In the genomic region with DNA sequence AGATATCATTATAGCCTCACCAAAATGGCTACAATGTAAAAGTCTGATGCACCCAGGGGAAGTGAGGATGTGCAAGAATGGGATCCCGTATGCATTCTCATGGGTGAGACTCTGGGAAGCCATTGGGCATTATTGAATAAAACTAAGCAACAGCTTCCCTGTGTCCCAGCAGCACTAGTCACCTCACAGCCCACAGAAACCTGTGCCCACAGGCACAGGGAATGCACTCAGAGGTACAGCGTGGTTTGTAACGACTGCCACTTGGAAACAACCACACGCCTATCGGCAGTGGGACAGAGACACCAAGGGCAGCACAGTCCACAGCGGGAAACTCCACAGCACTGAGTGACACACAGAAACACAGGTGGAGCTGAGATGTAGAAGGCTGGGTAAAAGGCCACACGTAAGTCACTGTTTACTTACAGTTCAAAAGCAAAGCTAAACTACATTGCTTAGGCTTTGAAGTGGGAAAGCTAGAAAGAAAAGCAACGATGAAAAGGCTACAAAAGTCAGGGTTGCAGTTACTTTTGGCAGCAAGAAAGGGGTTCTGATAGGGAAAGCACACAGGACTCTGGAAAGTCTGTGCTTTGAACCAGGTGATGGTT, we compare ENCODE assay signal across 1 cellular context.
TF ChIP-seq lines count a peak whose summit lies in the region.

No MANE protein-coding gene starts in this region.

TF ChIP-seq in HepG2, 621 proteins besides CTCF, POLR2A, EP300 and RAD21 (continued from another document and continues in another):
- TF ChIP-seq, protein P1, sequence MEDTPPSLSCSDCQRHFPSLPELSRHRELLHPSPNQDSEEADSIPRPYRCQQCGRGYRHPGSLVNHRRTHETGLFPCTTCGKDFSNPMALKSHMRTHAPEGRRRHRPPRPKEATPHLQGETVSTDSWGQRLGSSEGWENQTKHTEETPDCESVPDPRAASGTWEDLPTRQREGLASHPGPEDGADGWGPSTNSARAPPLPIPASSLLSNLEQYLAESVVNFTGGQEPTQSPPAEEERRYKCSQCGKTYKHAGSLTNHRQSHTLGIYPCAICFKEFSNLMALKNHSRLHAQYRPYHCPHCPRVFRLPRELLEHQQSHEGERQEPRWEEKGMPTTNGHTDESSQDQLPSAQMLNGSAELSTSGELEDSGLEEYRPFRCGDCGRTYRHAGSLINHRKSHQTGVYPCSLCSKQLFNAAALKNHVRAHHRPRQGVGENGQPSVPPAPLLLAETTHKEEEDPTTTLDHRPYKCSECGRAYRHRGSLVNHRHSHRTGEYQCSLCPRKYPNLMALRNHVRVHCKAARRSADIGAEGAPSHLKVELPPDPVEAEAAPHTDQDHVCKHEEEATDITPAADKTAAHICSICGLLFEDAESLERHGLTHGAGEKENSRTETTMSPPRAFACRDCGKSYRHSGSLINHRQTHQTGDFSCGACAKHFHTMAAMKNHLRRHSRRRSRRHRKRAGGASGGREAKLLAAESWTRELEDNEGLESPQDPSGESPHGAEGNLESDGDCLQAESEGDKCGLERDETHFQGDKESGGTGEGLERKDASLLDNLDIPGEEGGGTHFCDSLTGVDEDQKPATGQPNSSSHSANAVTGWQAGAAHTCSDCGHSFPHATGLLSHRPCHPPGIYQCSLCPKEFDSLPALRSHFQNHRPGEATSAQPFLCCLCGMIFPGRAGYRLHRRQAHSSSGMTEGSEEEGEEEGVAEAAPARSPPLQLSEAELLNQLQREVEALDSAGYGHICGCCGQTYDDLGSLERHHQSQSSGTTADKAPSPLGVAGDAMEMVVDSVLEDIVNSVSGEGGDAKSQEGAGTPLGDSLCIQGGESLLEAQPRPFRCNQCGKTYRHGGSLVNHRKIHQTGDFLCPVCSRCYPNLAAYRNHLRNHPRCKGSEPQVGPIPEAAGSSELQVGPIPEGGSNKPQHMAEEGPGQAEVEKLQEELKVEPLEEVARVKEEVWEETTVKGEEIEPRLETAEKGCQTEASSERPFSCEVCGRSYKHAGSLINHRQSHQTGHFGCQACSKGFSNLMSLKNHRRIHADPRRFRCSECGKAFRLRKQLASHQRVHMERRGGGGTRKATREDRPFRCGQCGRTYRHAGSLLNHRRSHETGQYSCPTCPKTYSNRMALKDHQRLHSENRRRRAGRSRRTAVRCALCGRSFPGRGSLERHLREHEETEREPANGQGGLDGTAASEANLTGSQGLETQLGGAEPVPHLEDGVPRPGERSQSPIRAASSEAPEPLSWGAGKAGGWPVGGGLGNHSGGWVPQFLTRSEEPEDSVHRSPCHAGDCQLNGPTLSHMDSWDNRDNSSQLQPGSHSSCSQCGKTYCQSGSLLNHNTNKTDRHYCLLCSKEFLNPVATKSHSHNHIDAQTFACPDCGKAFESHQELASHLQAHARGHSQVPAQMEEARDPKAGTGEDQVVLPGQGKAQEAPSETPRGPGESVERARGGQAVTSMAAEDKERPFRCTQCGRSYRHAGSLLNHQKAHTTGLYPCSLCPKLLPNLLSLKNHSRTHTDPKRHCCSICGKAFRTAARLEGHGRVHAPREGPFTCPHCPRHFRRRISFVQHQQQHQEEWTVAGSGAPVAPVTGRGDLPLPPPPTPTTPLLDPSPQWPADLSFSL (CRISPR knock-in tag; IDR thresholded peaks at IDR 0.05) = no peak
- TF ChIP-seq ZNF678 (CRISPR knock-in tag; IDR thresholded peaks at IDR 0.05) = no peak
- no peak for TF ChIP-seq ZNF558 (CRISPR knock-in tag; IDR thresholded peaks at IDR 0.05; ENCODE audit: borderline replicate concordance)
- peak; percentile 25; the same call in 1 of the 2 replicates for TF ChIP-seq HNF4A (CRISPR knock-in tag; IDR thresholded peaks at IDR 0.05)
- TF ChIP-seq ZFP37 (CRISPR knock-in tag; IDR thresholded peaks at IDR 0.05; ENCODE audit: borderline replicate concordance) = no peak
- TF ChIP-seq, protein P2, sequence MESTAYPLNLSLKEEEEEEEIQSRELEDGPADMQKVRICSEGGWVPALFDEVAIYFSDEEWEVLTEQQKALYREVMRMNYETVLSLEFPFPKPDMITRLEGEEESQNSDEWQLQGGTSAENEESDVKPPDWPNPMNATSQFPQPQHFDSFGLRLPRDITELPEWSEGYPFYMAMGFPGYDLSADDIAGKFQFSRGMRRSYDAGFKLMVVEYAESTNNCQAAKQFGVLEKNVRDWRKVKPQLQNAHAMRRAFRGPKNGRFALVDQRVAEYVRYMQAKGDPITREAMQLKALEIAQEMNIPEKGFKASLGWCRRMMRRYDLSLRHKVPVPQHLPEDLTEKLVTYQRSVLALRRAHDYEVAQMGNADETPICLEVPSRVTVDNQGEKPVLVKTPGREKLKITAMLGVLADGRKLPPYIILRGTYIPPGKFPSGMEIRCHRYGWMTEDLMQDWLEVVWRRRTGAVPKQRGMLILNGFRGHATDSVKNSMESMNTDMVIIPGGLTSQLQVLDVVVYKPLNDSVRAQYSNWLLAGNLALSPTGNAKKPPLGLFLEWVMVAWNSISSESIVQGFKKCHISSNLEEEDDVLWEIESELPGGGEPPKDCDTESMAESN (CRISPR knock-in tag; conservative IDR thresholded peaks at IDR 0.05) = no peak
- no peak for TF ChIP-seq JUN (CRISPR knock-in tag; IDR thresholded peaks at IDR 0.05)
- no peak for TF ChIP-seq MTA1 (CRISPR knock-in tag; IDR thresholded peaks at IDR 0.05; ENCODE audit: borderline replicate concordance)
- no peak for TF ChIP-seq CBX2 (IDR thresholded peaks at IDR 0.05; ENCODE audit: low read depth, low read length)
- TF ChIP-seq CBX2 (CRISPR knock-in tag; IDR thresholded peaks at IDR 0.05; ENCODE audit: low read depth) = no peak
- TF ChIP-seq, protein P3, sequence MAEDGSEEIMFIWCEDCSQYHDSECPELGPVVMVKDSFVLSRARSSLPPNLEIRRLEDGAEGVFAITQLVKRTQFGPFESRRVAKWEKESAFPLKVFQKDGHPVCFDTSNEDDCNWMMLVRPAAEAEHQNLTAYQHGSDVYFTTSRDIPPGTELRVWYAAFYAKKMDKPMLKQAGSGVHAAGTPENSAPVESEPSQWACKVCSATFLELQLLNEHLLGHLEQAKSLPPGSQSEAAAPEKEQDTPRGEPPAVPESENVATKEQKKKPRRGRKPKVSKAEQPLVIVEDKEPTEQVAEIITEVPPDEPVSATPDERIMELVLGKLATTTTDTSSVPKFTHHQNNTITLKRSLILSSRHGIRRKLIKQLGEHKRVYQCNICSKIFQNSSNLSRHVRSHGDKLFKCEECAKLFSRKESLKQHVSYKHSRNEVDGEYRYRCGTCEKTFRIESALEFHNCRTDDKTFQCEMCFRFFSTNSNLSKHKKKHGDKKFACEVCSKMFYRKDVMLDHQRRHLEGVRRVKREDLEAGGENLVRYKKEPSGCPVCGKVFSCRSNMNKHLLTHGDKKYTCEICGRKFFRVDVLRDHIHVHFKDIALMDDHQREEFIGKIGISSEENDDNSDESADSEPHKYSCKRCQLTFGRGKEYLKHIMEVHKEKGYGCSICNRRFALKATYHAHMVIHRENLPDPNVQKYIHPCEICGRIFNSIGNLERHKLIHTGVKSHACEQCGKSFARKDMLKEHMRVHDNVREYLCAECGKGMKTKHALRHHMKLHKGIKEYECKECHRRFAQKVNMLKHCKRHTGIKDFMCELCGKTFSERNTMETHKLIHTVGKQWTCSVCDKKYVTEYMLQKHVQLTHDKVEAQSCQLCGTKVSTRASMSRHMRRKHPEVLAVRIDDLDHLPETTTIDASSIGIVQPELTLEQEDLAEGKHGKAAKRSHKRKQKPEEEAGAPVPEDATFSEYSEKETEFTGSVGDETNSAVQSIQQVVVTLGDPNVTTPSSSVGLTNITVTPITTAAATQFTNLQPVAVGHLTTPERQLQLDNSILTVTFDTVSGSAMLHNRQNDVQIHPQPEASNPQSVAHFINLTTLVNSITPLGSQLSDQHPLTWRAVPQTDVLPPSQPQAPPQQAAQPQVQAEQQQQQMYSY (CRISPR knock-in tag; IDR thresholded peaks at IDR 0.05) = no peak
- no peak for TF ChIP-seq FOXK1 (CRISPR knock-in tag; IDR thresholded peaks at IDR 0.05; ENCODE audit: borderline replicate concordance, low read depth)
- no peak for TF ChIP-seq ZNF709 (CRISPR knock-in tag; IDR thresholded peaks at IDR 0.05)
- TF ChIP-seq ZSCAN20 (CRISPR knock-in tag; IDR thresholded peaks at IDR 0.05; ENCODE audit: borderline replicate concordance) = no peak
- no peak for TF ChIP-seq ZNF652 (CRISPR knock-in tag; IDR thresholded peaks at IDR 0.05; ENCODE audit: borderline replicate concordance, low read depth)
- TF ChIP-seq SIN3A (IDR thresholded peaks at IDR 0.05; ENCODE audit: borderline replicate concordance, low read depth, low read length) = no peak
- TF ChIP-seq, protein P4, sequence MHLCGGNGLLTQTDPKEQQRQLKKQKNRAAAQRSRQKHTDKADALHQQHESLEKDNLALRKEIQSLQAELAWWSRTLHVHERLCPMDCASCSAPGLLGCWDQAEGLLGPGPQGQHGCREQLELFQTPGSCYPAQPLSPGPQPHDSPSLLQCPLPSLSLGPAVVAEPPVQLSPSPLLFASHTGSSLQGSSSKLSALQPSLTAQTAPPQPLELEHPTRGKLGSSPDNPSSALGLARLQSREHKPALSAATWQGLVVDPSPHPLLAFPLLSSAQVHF (CRISPR knock-in tag; IDR thresholded peaks at IDR 0.05) = no peak
- TF ChIP-seq TARDBP (CRISPR knock-in tag; IDR thresholded peaks at IDR 0.05) = no peak
- TF ChIP-seq ZNF30 (CRISPR knock-in tag; IDR thresholded peaks at IDR 0.05) = no peak
- no peak for TF ChIP-seq PHB2 (IDR thresholded peaks at IDR 0.05; ENCODE audit: partially characterized antibody)
- TF ChIP-seq ZNF550 (CRISPR knock-in tag; IDR thresholded peaks at IDR 0.05; ENCODE audit: borderline replicate concordance) = no peak
- no peak for TF ChIP-seq STAG1 (CRISPR knock-in tag; IDR thresholded peaks at IDR 0.05)
- TF ChIP-seq, protein P5, sequence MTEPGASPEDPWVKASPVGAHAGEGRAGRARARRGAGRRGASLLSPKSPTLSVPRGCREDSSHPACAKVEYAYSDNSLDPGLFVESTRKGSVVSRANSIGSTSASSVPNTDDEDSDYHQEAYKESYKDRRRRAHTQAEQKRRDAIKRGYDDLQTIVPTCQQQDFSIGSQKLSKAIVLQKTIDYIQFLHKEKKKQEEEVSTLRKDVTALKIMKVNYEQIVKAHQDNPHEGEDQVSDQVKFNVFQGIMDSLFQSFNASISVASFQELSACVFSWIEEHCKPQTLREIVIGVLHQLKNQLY (CRISPR knock-in tag; IDR thresholded peaks at IDR 0.05) = no peak
- no peak for TF ChIP-seq ZNF773 (CRISPR knock-in tag; IDR thresholded peaks at IDR 0.05; ENCODE audit: borderline replicate concordance)
- TF ChIP-seq, protein P6, sequence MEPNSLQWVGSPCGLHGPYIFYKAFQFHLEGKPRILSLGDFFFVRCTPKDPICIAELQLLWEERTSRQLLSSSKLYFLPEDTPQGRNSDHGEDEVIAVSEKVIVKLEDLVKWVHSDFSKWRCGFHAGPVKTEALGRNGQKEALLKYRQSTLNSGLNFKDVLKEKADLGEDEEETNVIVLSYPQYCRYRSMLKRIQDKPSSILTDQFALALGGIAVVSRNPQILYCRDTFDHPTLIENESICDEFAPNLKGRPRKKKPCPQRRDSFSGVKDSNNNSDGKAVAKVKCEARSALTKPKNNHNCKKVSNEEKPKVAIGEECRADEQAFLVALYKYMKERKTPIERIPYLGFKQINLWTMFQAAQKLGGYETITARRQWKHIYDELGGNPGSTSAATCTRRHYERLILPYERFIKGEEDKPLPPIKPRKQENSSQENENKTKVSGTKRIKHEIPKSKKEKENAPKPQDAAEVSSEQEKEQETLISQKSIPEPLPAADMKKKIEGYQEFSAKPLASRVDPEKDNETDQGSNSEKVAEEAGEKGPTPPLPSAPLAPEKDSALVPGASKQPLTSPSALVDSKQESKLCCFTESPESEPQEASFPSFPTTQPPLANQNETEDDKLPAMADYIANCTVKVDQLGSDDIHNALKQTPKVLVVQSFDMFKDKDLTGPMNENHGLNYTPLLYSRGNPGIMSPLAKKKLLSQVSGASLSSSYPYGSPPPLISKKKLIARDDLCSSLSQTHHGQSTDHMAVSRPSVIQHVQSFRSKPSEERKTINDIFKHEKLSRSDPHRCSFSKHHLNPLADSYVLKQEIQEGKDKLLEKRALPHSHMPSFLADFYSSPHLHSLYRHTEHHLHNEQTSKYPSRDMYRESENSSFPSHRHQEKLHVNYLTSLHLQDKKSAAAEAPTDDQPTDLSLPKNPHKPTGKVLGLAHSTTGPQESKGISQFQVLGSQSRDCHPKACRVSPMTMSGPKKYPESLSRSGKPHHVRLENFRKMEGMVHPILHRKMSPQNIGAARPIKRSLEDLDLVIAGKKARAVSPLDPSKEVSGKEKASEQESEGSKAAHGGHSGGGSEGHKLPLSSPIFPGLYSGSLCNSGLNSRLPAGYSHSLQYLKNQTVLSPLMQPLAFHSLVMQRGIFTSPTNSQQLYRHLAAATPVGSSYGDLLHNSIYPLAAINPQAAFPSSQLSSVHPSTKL (CRISPR knock-in tag; IDR thresholded peaks at IDR 0.05) = peak; percentile 69
